23 cellular contexts compared by ENCODE assay signal in the genomic region with DNA sequence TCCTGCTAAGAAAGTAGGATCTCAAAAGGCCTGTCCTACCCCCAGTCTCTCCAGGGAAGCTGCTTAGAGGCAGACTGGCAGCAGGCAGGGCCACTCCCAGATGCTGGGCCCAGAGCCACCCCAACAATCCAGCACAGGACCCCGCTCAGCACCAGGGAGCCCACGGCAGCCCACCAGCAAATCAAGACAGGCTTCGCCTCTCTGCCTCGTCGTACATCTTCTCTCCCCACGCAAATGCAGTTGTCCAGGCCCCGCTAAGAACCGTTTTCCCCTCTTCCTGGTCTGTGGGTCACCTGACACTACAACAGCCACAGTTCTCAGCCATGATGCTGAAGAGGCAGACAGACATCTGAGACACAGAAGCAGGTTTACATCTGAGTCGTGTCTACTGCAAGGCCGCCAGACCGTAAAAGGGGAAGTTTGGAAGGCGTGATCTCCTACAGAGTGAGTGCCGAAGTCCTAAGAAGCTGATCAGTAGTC. TPM values are rescaled to one million over a fixed set of nuclear protein-coding genes. Genes with fewer than 3 reads are reported as not detected.
DNase-seq lines count a peak whose midpoint lies in the region; ATAC-seq and TF ChIP-seq lines count a peak whose summit lies in the region.
"Had no signal": no experiment of that assay in that cellular context is flagged by ENCODE, and none has a peak within 500 bp of the region (broad histone marks: within the 10 kb centered on the region; RNA-seq: fewer than 3 reads in every experiment).

No MANE protein-coding gene starts in this region.

- H3K27me3 Mint-ChIP-seq in nephron progenitor cell (ENCODE audit: low read depth, poor library complexity) (peaks cover 2% of the 10 kb centered on the region), immature natural killer cell (ENCODE audit: low read depth in 3 of 3) (peaks cover 2 to 3% (median 2%) of the 10 kb centered on the region in 3 donors)
- no peaks in the 10 kb centered on the region for H3K27me3 Mint-ChIP-seq in activated CD4-positive, alpha-beta T cell treated with anti-CD3 and anti-CD28 coated beads, Interleukin-2, amount 10 ng/mL, durations not matched to agents 7 days and 5 days
- H3K27me3 Mint-ChIP-seq: activated naive CD8-positive, alpha-beta T cell had no signal

- ATAC-seq in GM21360 (IDR thresholded peaks at IDR 0.05; ENCODE audit: unreplicated experiment) (peak; percentile 78), HG03520 (IDR thresholded peaks at IDR 0.05; ENCODE audit: unreplicated experiment) (peak; percentile 44), GM18870 (IDR thresholded peaks at IDR 0.05; ENCODE audit: unreplicated experiment) (no peak)
- ATAC-seq: gastroesophageal sphincter, left lung had no signal

- no peak overlapping the region for H3K4me3 Mint-ChIP-seq in nephron progenitor cell
- H3K4me3 Mint-ChIP-seq in activated CD4-positive, alpha-beta T cell treated with anti-CD3 and anti-CD28 coated beads, Interleukin-2, amount 10 ng/mL, durations not matched to agents 7 days and 5 days: no peak overlapping the region
- no peak overlapping the region for H3K4me3 Mint-ChIP-seq in immature natural killer cell
- H3K4me3 Mint-ChIP-seq: activated naive CD8-positive, alpha-beta T cell had no signal

- H3K36me3 Mint-ChIP-seq in nephron progenitor cell (ENCODE audit: low read depth): peaks cover 7% of the 10 kb centered on the region
- H3K36me3 Mint-ChIP-seq in activated CD4-positive, alpha-beta T cell treated with anti-CD3 and anti-CD28 coated beads, Interleukin-2, amount 10 ng/mL, durations not matched to agents 7 days and 5 days (ENCODE audit: low read depth): peaks cover 45% of the 10 kb centered on the region
- H3K36me3 Mint-ChIP-seq in immature natural killer cell: no peaks in the 10 kb centered on the region

- TF ChIP-seq CTCF in GM12865 (IDR thresholded peaks at IDR 0.05; ENCODE audit: insufficient read depth, low read depth, low read length, missing control alignments) (no peak), nephron progenitor cell (IDR thresholded peaks at IDR 0.05) (no peak)

- DNase-seq in GM12865 (ENCODE audit: low read depth) (peak; percentile 33), nephron progenitor cell (no peak), ecto neural progenitor cell (ENCODE audit: low spot score) (no peak), immature natural killer cell (no peak)
- no peak for DNase-seq in activated CD4-positive, alpha-beta T cell treated with anti-CD3 and anti-CD28 coated beads, Interleukin-2, amount 10 ng/mL, durations not matched to agents 7 days and 5 days
- DNase-seq: activated CD8-positive, alpha-beta memory T cell treated with anti-CD3 and anti-CD28 coated beads, Interleukin-2, amount 50 U/mL, for 4 hours; brain microvascular endothelial cell; Calu3; dermis blood vessel endothelial cell; erythroblast; NCI-H1048; NCI-H774; occipital lobe; PC-9; SK-N-SH; stimulated activated CD4-positive, alpha-beta T cell treated with anti-CD3 and anti-CD28 coated beads, Interleukin-4, amount 100 ng/mL, for 1 hour; testis had no signal

- H3K4me1 Mint-ChIP-seq in nephron progenitor cell (peaks cover 14% of the 10 kb centered on the region), immature natural killer cell (no peaks in the 10 kb centered on the region)
- H3K4me1 Mint-ChIP-seq in activated CD4-positive, alpha-beta T cell treated with anti-CD3 and anti-CD28 coated beads, Interleukin-2, amount 10 ng/mL, durations not matched to agents 7 days and 5 days: no peaks in the 10 kb centered on the region

- no peaks in the 10 kb centered on the region for H3K9me3 Mint-ChIP-seq in nephron progenitor cell
- H3K9me3 Mint-ChIP-seq in activated CD4-positive, alpha-beta T cell treated with anti-CD3 and anti-CD28 coated beads, Interleukin-2, amount 10 ng/mL, durations not matched to agents 7 days and 5 days: no peaks in the 10 kb centered on the region
- H3K9me3 Mint-ChIP-seq in immature natural killer cell: no peaks in the 10 kb centered on the region

- POLR2A ChIA-PET in activated CD4-positive, alpha-beta T cell treated with anti-CD3 and anti-CD28 coated beads, Interleukin-2, amount 10 ng/mL, durations not matched to agents 7 days and 5 days (lab: Charles Lee): no interaction called here

- no peak overlapping the region for H3K4me3 ChIP-seq in GM12865 (ENCODE audit: low read depth, low read length)
- H3K4me3 ChIP-seq: gastroesophageal sphincter, left lung, PC-9, testis had no signal

- CTCF ChIA-PET in activated CD4-positive, alpha-beta T cell treated with anti-CD3 and anti-CD28 coated beads, Interleukin-2, amount 10 ng/mL, durations not matched to agents 7 days and 5 days (lab: Charles Lee): interaction anchor here (1.1 to 2.6 kb wide), 3 partner anchors 9 to 22 kb away, joined by 3 to 5 read pairs (median 3); no protein-coding TSS in a partner anchor

- H3K27ac Mint-ChIP-seq in nephron progenitor cell: peak overlapping the region; percentile 52
- H3K27ac Mint-ChIP-seq in activated CD4-positive, alpha-beta T cell treated with anti-CD3 and anti-CD28 coated beads, Interleukin-2, amount 10 ng/mL, durations not matched to agents 7 days and 5 days: no peak overlapping the region
- H3K27ac Mint-ChIP-seq in immature natural killer cell: no peak overlapping the region
- H3K27ac Mint-ChIP-seq: activated naive CD8-positive, alpha-beta T cell had no signal

RNA-seq across cellular contexts. Expression of gene IGSF9B, which starts 51.1 kb away (rescaled TPM):
- total RNA-seq in activated CD4-positive, alpha-beta T cell treated with anti-CD3 and anti-CD28 coated beads, Interleukin-2, amount 10 ng/mL, durations not matched to agents 7 days and 5 days: 100 to 1,000 TPM; 130 to 142 TPM
- polyA plus RNA-seq in immature natural killer cell: under 1 TPM in 2 of 3 donors, not detected in 1; 0.22 to 0.45 TPM
- total RNA-seq: PC-9 had no signal
